13 cellular contexts compared by ENCODE assay signal in the genomic region with DNA sequence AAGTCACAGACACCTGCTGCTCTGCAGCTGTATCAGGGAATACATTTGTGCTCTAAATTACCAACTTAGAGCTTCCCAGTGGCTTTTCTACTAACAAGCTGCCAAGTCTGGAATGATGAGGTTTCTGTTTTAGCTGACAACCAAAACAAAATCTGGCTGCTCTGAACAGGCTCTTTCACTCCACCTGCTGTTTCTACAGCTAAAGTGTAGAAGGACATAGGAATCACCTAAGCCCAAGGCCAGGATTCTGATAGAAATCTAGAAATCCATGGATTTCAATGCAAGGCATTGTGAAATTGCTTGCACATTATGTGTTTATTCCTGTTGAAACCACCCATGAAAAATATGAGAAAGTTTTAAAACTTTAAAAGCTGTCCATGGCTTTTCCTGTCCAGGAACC.
DNase-seq lines count a peak whose midpoint lies in the region; ATAC-seq and TF ChIP-seq lines count a peak whose summit lies in the region.
"Had no signal": no experiment of that assay in that cellular context is flagged by ENCODE, and none has a peak within 500 bp of the region (broad histone marks: within the 10 kb centered on the region; RNA-seq: fewer than 3 reads in every experiment).

No MANE protein-coding gene starts in this region.

- no peaks in the 10 kb centered on the region for H4K20me1 ChIP-seq in MM.1S (ENCODE audit: insufficient read depth, low read length)

- ATAC-seq in GM21360 (IDR thresholded peaks at IDR 0.05; ENCODE audit: unreplicated experiment) (no peak), GM21528 (IDR thresholded peaks at IDR 0.05; ENCODE audit: low FRiP score, unreplicated experiment) (no peak)
- ATAC-seq: stimulated activated naive CD8-positive, alpha-beta T cell treated with anti-CD3 and anti-CD28 coated beads, Interleukin-15, Interleukin-2, amounts not matched to agents 100 U/mL and 50 U/mL, for 24 hours had no signal

- no peak for TF ChIP-seq POLR2A in spleen (IDR thresholded peaks at IDR 0.05)

- H3K9me2 ChIP-seq in MM.1S (replicated peaks; ENCODE audit: insufficient read depth, low read length): no peaks in the 10 kb centered on the region

- H3K4me3 ChIP-seq in MM.1S (ENCODE audit: low read length) (no peak overlapping the region), spleen (no peak overlapping the region)
- H3K4me3 ChIP-seq: right atrium auricular region had no signal

- peak; percentile 35 for DNase-seq in DMS53 treated with DMSO at 0.1 percent for 48 hours (lab: John Stamatoyannopoulos, UW; ENCODE audit: unreplicated experiment)
- peak; percentile 53 for DNase-seq in MM.1S
- peak; percentile 16 to 27 for DNase-seq in T47D (ENCODE audit: low read depth in 1 of 2, low spot score in 1 of 2)
- peak; percentile 36 for DNase-seq in midbrain (lab: John Stamatoyannopoulos, UW)
- no peak for DNase-seq in spleen
- DNase-seq in AG08396 (ENCODE audit: low spot score): no peak
- DNase-seq: activated naive CD8-positive, alpha-beta T cell treated with anti-CD3 and anti-CD28 coated beads, Interleukin-2, amount 10 ng/mL, durations not matched to agents 7 days and 5 days; NCI-H2171 treated with DMSO at 0.1 percent for 48 hours; Right ventricle myocardium superior; stimulated activated naive CD8-positive, alpha-beta T cell treated with anti-CD3 and anti-CD28 coated beads, Interleukin-15, Interleukin-2, amounts not matched to agents 100 U/mL and 50 U/mL, for 24 hours had no signal

- H3K9me3 ChIP-seq in MM.1S (replicated peaks; ENCODE audit: insufficient read depth, low read length) (no peaks in the 10 kb centered on the region), spleen (peaks cover 0 to 11% (median 8%) of the 10 kb centered on the region in 8 donors)

- H3F3A ChIP-seq in MM.1S (ENCODE audit: insufficient read depth, low read length): no peaks in the 10 kb centered on the region

- H3K27ac ChIP-seq in MM.1S (ENCODE audit: low read length) (no peak overlapping the region), spleen (no peak overlapping the region)
- H3K27ac ChIP-seq: right atrium auricular region had no signal

- in situ Hi-C loops in T47D (cut with HindIII; ENCODE audit: low pct_unique_long_range_greater_than_20kb, low sequenced_read_pairs): no loop called here

- H3K27me3 ChIP-seq in MM.1S (replicated peaks; ENCODE audit: insufficient read depth, low read length) (no peaks in the 10 kb centered on the region), spleen (replicated peaks in 1 of 7) (no peaks in the 10 kb centered on the region)
- H3K27me3 ChIP-seq: right atrium auricular region had no signal

- 0 out of 2 replicates have a peak overlapping the region, but pooled peaks have one; percentile 5 for H2AFZ ChIP-seq in MM.1S (ENCODE audit: low read length)

- TF ChIP-seq CTCF in MM.1S (IDR thresholded peaks at IDR 0.05; ENCODE audit: low read length) (peak; percentile 38), spleen (IDR thresholded peaks at IDR 0.05 in 8 of 11, conservative IDR thresholded peaks at IDR 0.05 in 3 of 11) (no peak)

- no peaks in the 10 kb centered on the region for H3K79me2 ChIP-seq in MM.1S (ENCODE audit: low read length)

- no peaks in the 10 kb centered on the region for H3K36me3 ChIP-seq in MM.1S (replicated peaks; ENCODE audit: insufficient read depth, low read length)
- no peaks in the 10 kb centered on the region for H3K36me3 ChIP-seq in spleen
- H3K36me3 ChIP-seq: right atrium auricular region had no signal

- H3K9ac ChIP-seq in MM.1S (ENCODE audit: low read length): no peak overlapping the region

- no peak overlapping the region for H3K4me2 ChIP-seq in MM.1S (ENCODE audit: low read depth, low read length)

- H3K4me1 ChIP-seq in MM.1S (ENCODE audit: low read length) (no peaks in the 10 kb centered on the region), spleen (no peaks in the 10 kb centered on the region)
- H3K4me1 ChIP-seq: right atrium auricular region had no signal

- intact Hi-C loops in spleen (cut with DNase I; ENCODE audit: low total_unique reads): no loop called here

Comparison
In these comparisons a context has a peak if more than half of its experiments do, and no peak if none do; other contexts are left out.
1. DNase-seq: peak in DMS53 treated with DMSO at 0.1 percent for 48 hours (single experiment), MM.1S (single experiment), T47D (2 of 2) and midbrain (single experiment); none in spleen (single experiment) and AG08396 (single experiment).